Comparison of ENCODE assay signal across 8 cellular contexts in the genomic region with DNA sequence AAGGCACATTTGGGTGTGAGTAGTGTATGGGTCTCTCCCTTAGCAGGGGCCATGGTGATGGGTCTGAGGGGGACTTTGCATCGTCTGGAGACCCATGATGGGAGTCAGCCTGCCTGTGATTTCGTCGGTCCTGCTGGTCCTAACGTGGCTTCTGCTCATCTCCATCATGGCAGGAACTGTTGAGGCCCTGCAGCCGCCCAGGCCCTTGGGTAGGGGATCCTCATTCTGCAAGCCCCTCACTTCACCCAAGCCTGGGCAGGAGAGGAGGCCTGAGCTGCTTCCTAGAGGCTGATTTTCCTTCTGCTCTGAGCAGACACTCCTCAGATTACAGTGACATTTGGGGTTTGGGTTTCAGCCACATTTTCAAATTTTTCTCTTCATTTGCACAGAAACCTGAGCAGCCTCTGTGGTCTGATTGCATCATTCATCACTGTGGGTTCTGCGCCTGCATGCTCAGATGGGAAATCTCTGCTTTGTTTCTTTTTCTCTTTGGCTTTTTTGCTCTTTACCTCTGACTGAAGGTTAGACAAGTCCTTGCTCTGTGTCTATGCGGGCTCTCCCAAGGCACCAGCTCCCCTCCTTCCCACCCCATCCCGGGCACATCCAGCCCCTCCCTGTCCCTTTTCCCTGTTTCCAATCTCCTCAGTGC.
A peak's percentile ranks its signal among the peaks of the same experiment; 100 is the strongest.
DNase-seq lines count a peak whose midpoint lies in the region; ATAC-seq lines count a peak whose summit lies in the region.

No MANE protein-coding gene starts in this region.

- H3K27ac Mint-ChIP-seq in T-helper 2 cell treated with Interferon-gamma antibody and Interleukin-4, amounts not matched to agents 5 μg/mL and 100 μg/mL, for 36 hours = peak overlapping the region; percentile 13

- ATAC-seq in GM19438 (IDR thresholded peaks at IDR 0.05; ENCODE audit: low read depth, unreplicated experiment) (peak; percentile 93), HG03439 (IDR thresholded peaks at IDR 0.05; ENCODE audit: unreplicated experiment) (peak; percentile 91)

- H3K27me3 Mint-ChIP-seq in T-helper 2 cell treated with Interferon-gamma antibody and Interleukin-4, amounts not matched to agents 5 μg/mL and 100 μg/mL, for 36 hours (ENCODE audit: low read depth) = peaks cover 45% of the 10 kb centered on the region

- peaks cover 18% of the 10 kb centered on the region for H3K4me1 Mint-ChIP-seq in T-helper 2 cell treated with Interferon-gamma antibody and Interleukin-4, amounts not matched to agents 5 μg/mL and 100 μg/mL, for 36 hours (ENCODE audit: low read depth)

- H3K36me3 Mint-ChIP-seq in T-helper 2 cell treated with Interferon-gamma antibody and Interleukin-4, amounts not matched to agents 5 μg/mL and 100 μg/mL, for 36 hours (ENCODE audit: low read depth) = no peaks in the 10 kb centered on the region

- no peaks in the 10 kb centered on the region for H3K9me3 Mint-ChIP-seq in T-helper 2 cell treated with Interferon-gamma antibody and Interleukin-4, amounts not matched to agents 5 μg/mL and 100 μg/mL, for 36 hours

- DNase-seq in ELR (ENCODE audit: low read depth) = peak; percentile 17
- peak; percentile 59 for DNase-seq in T-helper 2 cell treated with Interferon-gamma antibody and Interleukin-4, amounts not matched to agents 5 μg/mL and 100 μg/mL, for 36 hours (ENCODE audit: low spot score)
- peak; percentile 20 for DNase-seq in myocyte (ENCODE audit: low read depth)
- DNase-seq in NCI-H526 (lab: John Stamatoyannopoulos, UW) = no peak
- DNase-seq in DMS53 treated with DMSO at 0.1 percent for 48 hours (lab: John Stamatoyannopoulos, UW; ENCODE audit: unreplicated experiment) = no peak
- DNase-seq in NCI-H1436 (lab: John Stamatoyannopoulos, UW) = no peak

- peak overlapping the region; percentile 54 for H3K4me3 Mint-ChIP-seq in T-helper 2 cell treated with Interferon-gamma antibody and Interleukin-4, amounts not matched to agents 5 μg/mL and 100 μg/mL, for 36 hours

Comparison
In these comparisons a context has a peak if more than half of its experiments do, and no peak if none do; other contexts are left out.
1. DNase-seq: peak in ELR (single experiment), T-helper 2 cell treated with Interferon-gamma antibody and Interleukin-4, amounts not matched to agents 5 μg/mL and 100 μg/mL, for 36 hours (single experiment) and myocyte (single experiment); none in NCI-H526 (0 of 2), DMS53 treated with DMSO at 0.1 percent for 48 hours (single experiment) and NCI-H1436 (single experiment).